Comparison of ENCODE assay signal across 13 cellular contexts in the genomic region with DNA sequence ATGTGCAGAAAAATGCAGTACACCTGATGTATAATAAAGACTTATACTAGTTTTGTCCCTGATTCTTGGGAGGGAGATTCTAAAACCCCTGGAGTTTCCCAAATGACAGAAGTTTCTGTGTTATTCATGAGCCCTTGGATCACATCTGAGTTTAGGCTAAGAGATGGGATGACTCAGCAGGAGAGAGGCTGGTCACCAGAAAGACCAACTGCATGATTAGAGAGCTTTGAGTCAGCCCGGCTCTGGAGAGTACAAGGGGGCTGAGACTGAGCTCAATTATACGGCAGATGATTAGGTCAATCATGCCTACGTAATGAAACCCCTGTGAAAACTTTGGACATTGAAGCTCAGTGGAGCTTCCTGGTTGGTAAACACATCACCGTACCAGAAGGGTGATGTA.
DNase-seq lines count a peak whose midpoint lies in the region; ATAC-seq, FAIRE-seq and TF ChIP-seq lines count a peak whose summit lies in the region.
"Had no signal": no experiment of that assay in that cellular context is flagged by ENCODE, and none has a peak within 500 bp of the region (broad histone marks: within the 10 kb centered on the region; RNA-seq: fewer than 3 reads in every experiment).

No MANE protein-coding gene starts in this region.

- H3K4me3 Mint-ChIP-seq in astrocyte (ENCODE audit: unreplicated experiment) = no peak overlapping the region
- H3K4me3 Mint-ChIP-seq: activated T-cell treated with anti-CD3 and anti-CD28 coated beads, Interleukin-2, amount 50 U/mL, for 24 hours; natural killer cell had no signal

- FAIRE-seq in astrocyte (lab: Jason Lieb, UNC) (peak; percentile 26), D721Med (lab: Jason Lieb, UNC) (no peak)

- peak overlapping the region; percentile 35 for H3K4me2 ChIP-seq in astrocyte (ENCODE audit: low read length)

- peaks cover 6% of the 10 kb centered on the region for H3K4me1 Mint-ChIP-seq in astrocyte (ENCODE audit: low read depth, unreplicated experiment)
- H3K4me1 Mint-ChIP-seq: natural killer cell had no signal

- H3K27ac ChIP-seq in right cardiac atrium (ENCODE audit: low read length) = no peak overlapping the region
- peak overlapping the region; percentile 48 for H3K27ac ChIP-seq in astrocyte (ENCODE audit: low read depth, low read length)
- H3K27ac ChIP-seq: C4-2B, SK-N-MC had no signal

- H3K27ac Mint-ChIP-seq in astrocyte (ENCODE audit: unreplicated experiment) = no peak overlapping the region
- H3K27ac Mint-ChIP-seq: activated T-cell treated with anti-CD3 and anti-CD28 coated beads, Interleukin-2, amount 50 U/mL, for 24 hours; natural killer cell had no signal

- H3K27me3 Mint-ChIP-seq in astrocyte (ENCODE audit: low read depth, unreplicated experiment) = no peaks in the 10 kb centered on the region
- H3K27me3 Mint-ChIP-seq: activated T-cell treated with anti-CD3 and anti-CD28 coated beads, Interleukin-2, amount 50 U/mL, for 24 hours had no signal

- DNase-seq in right cardiac atrium (peak in 1 of 3 donors; percentile 20), Right ventricle myocardium inferior (ENCODE audit: missing footprints) (no peak), astrocyte (ENCODE audit: low read depth) (peak; percentile 89), iris pigment epithelial cell (ENCODE audit: low read depth) (peak; percentile 91), UCSD-AML1 (lab: John Stamatoyannopoulos, UW; ENCODE audit: unreplicated experiment) (no peak), HAP-1 (ENCODE audit: low spot score in 2 of 2) (no peak), D721Med (ENCODE audit: insufficient read length, low spot score) (no peak)
- DNase-seq: activated T-cell treated with anti-CD3 and anti-CD28 coated beads, Interleukin-2, amount 50 U/mL, for 24 hours; MV-4-11; natural killer cell had no signal

- peak overlapping the region; percentile 23 for H3K9ac ChIP-seq in astrocyte (ENCODE audit: low read length)

- in situ Hi-C loops in HAP-1 (cut with MboI; ENCODE audit: low sequenced_read_pairs) = no loop called here

- no peak for TF ChIP-seq CTCF in astrocyte (IDR thresholded peaks at IDR 0.05; ENCODE audit: insufficient read depth, low read depth, low read length)
- no peak for TF ChIP-seq CTCF in D721Med (IDR thresholded peaks at IDR 0.05; ENCODE audit: insufficient read depth, missing control alignments)

- no peaks in the 10 kb centered on the region for H3K9me3 Mint-ChIP-seq in astrocyte (ENCODE audit: unreplicated experiment)
- H3K9me3 Mint-ChIP-seq: activated T-cell treated with anti-CD3 and anti-CD28 coated beads, Interleukin-2, amount 50 U/mL, for 24 hours; natural killer cell had no signal

- H3K36me3 ChIP-seq in astrocyte (ENCODE audit: insufficient read depth, low read length) (no peaks in the 10 kb centered on the region), HAP-1 (replicated peaks) (no peaks in the 10 kb centered on the region)

- H3K4me3 ChIP-seq in right cardiac atrium (ENCODE audit: low read length) (no peak overlapping the region), astrocyte (ENCODE audit: insufficient read depth, low read depth, low read length) (no peak overlapping the region), HAP-1 (no peak overlapping the region)
- H3K4me3 ChIP-seq: SK-N-MC had no signal

- H3K9me3 ChIP-seq in right cardiac atrium (ENCODE audit: control insufficient read depth, low read length) (no peaks in the 10 kb centered on the region), astrocyte (ENCODE audit: insufficient read depth, low read depth, low read length) (no peaks in the 10 kb centered on the region), HAP-1 (no peaks in the 10 kb centered on the region)

- no peak overlapping the region for H2AFZ ChIP-seq in astrocyte (ENCODE audit: low read depth, low read length)

- intact Hi-C loops in right cardiac atrium (cut with DNase I) = no loop called here
- intact Hi-C loops in Right ventricle myocardium inferior (cut with DNase I) = no loop called here

- no peaks in the 10 kb centered on the region for H4K20me1 ChIP-seq in astrocyte (ENCODE audit: insufficient read depth, low read length)

- H3K27me3 ChIP-seq in right cardiac atrium (ENCODE audit: control insufficient read depth, insufficient read depth) (no peaks in the 10 kb centered on the region), astrocyte (ENCODE audit: insufficient read depth, low read length) (no peaks in the 10 kb centered on the region), HAP-1 (ENCODE audit: low read depth) (no peaks in the 10 kb centered on the region)

- ATAC-seq in right cardiac atrium (peak; percentile 85 to 87), Right ventricle myocardium inferior (no peak), GM21529 (IDR thresholded peaks at IDR 0.05; ENCODE audit: unreplicated experiment) (no peak)
- ATAC-seq: natural killer cell had no signal

- no peaks in the 10 kb centered on the region for H3K36me3 Mint-ChIP-seq in astrocyte (ENCODE audit: low read depth, unreplicated experiment)
- H3K36me3 Mint-ChIP-seq: natural killer cell had no signal

- H3K4me1 ChIP-seq in right cardiac atrium (ENCODE audit: control insufficient read depth, insufficient read depth, low read length) = no peaks in the 10 kb centered on the region
- H3K4me1 ChIP-seq in astrocyte (ENCODE audit: insufficient read depth, low read length) = peaks cover 13% of the 10 kb centered on the region
- no peaks in the 10 kb centered on the region for H3K4me1 ChIP-seq in HAP-1

- H3K79me2 ChIP-seq in astrocyte (ENCODE audit: insufficient read depth, low read length) = no peaks in the 10 kb centered on the region

- WGBS in right cardiac atrium = 70% methylated on average over 4 of the region's 4 CpGs

Comparison
In these comparisons a context has a peak if more than half of its experiments do, and no peak if none do; other contexts are left out.
1. ATAC-seq: peak in right cardiac atrium (2 of 2); none in Right ventricle myocardium inferior (single experiment) and GM21529 (single experiment).
2. DNase-seq: peak in astrocyte (single experiment) and iris pigment epithelial cell (single experiment); none in Right ventricle myocardium inferior (single experiment), UCSD-AML1 (single experiment), HAP-1 (0 of 2) and D721Med (single experiment).